In the genomic region with DNA sequence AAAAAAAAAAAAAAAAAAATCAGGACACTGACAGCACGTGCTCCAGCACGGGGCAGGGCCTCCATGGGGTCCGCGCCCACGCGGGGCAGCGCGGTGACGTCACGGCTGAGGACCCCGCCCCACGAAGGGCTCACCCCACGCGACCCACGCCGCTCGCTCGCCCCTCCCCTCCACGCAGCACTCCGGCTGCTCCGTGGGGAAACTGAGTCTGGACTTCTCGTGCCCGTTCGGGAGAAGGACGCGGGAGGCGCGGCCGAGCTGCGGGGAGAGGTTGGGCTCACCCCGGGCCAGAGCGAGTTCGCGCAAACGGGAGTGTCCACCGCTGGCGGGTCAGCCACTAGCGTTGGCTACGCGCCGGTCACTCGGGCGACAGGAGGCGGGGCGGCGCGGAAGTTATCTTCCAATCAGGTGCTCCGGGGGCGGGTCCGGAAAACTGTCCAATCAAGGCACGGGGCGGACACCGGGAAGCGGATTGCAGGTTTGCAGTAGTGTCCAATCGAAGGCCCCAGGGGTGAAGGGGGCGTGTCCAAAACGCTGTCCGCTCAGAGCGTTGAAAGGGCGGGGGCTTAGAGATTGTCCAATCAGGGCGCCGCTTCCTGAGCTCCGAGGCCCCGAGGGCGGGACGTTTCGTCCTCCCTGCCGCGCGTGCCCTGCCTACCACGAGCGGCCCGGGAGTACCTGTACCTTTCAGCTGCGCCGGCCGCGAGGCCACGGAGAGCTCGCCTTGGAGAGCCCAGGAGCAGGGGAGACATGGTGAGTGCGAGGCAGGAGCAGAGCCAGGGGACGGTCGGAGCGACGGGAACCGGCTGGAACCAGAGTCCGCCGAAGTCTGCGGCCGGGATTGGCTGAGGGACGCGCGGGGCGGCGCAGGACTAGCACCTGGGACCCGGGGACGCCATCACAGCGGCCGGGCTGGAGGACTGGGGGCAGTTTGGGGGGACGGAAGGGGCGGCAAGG, we compare ENCODE assay signal across 8 cellular contexts. TPM values are rescaled to one million over a fixed set of nuclear protein-coding genes. Genes with fewer than 3 reads are reported as not detected.
DNase-seq lines count a peak whose midpoint lies in the region; ATAC-seq, FAIRE-seq and TF ChIP-seq lines count a peak whose summit lies in the region.

Gene ZNF57 (plus strand): TSS at position 633 of the 957 bp plus-strand sequence. CDS start 118 bp downstream, at position 751.

- FAIRE-seq in islet of Langerhans (lab: Jason Lieb, UNC) = peak; percentile 82

- H3K4me3 ChIP-seq in AG04450 (ENCODE audit: low read depth, low read length) = peak within 1 kb of the TSS; percentile 95

- peaks cover 16% of the 10 kb centered on the region for H3K9me3 ChIP-seq in AG04450 (ENCODE audit: control insufficient read depth, insufficient read depth, low read length)

- POLR2A ChIA-PET in AG04450 (lab: Yijun Ruan, JAX) = interaction anchor here (0.9 kb wide), 2 partner anchors 38 to 50 kb away, joined by 3 to 13 read pairs; no protein-coding TSS in a partner anchor

- DNase-seq in AG04450 (ENCODE audit: low read depth, low spot score) (peak; percentile 97), NCI-H345 treated with DMSO at 0.1 percent for 48 hours (lab: John Stamatoyannopoulos, UW; ENCODE audit: unreplicated experiment) (peak; percentile 98), cerebellar nuclear complex (lab: John Stamatoyannopoulos, UW) (peak; percentile 92 to 99)
- peak; percentile 98 for DNase-seq in activated CD4-positive, CD25-positive, alpha-beta regulatory T cell treated with anti-CD3 and anti-CD28 coated beads, Interleukin-2, amount 50 U/mL, for 72 hours
- peak; percentile 91 to 99 for DNase-seq in stimulated activated CD4-positive, alpha-beta T cell treated with anti-CD3 and anti-CD28 coated beads, Interleukin-12 subunit alpha, Interleukin-12 subunit beta, amount 100 ng/mL, for 24 hours (ENCODE audit: low read depth in 2 of 2)

- H3K27ac ChIP-seq in AG04450 (ENCODE audit: low read depth, low read length) = peak within 1 kb of the TSS; percentile 52

- ATAC-seq in GM18907 (IDR thresholded peaks at IDR 0.05; ENCODE audit: unreplicated experiment) (peak; percentile 93), HG03139 (IDR thresholded peaks at IDR 0.05; ENCODE audit: unreplicated experiment) (peak; percentile 90)

- no peaks in the 10 kb centered on the region for H3K27me3 ChIP-seq in AG04450 (ENCODE audit: control insufficient read depth, insufficient read depth, low read length)

- CTCF ChIA-PET in AG04450 (lab: Charles Lee) = interaction anchor here (0.6 to 1.0 kb wide), 4 partner anchors 13 to 1321 kb away, joined by 3 to 4 read pairs (median 3); no protein-coding TSS in a partner anchor

- no peak for TF ChIP-seq CTCF in AG04450 (IDR thresholded peaks at IDR 0.05; ENCODE audit: low read depth, low read length)

RNA-seq across cellular contexts. Expression of gene ZNF57, which starts in this region (rescaled TPM):
- polyA plus RNA-seq in AG04450 (2011; rRNA removed) = 2.3 and 2.4 TPM in 2 replicates
- 4.0 and 5.9 TPM in 2 replicates for polyA minus RNA-seq in AG04450 (2011; rRNA and poly(A)+ RNA removed)

Comparison
In these comparisons a context has a peak if more than half of its experiments do, and no peak if none do; other contexts are left out.
1. Peak in every context shown above with its lines: DNase-seq, ATAC-seq, H3K4me3 ChIP-seq and H3K27ac ChIP-seq.